28 cellular contexts compared by ENCODE assay signal in genomic region chr6:103680116-103680515, GRCh38.
"Had no signal": no experiment of that assay in that cellular context is flagged by ENCODE, and none has a peak within 500 bp of the region (broad histone marks: within the 10 kb centered on the region; RNA-seq: fewer than 3 reads in every experiment).

No MANE protein-coding gene starts in this region.

- ATAC-seq: left colon; left lung; lower lobe of right lung; naive thymus-derived CD8-positive, alpha-beta T cell; pancreas; right cardiac atrium; sciatic nerve; stimulated activated naive B cell treated with anti-CD40 and anti-IgM and Interleukin-4, amounts not matched to agents 10 μg/mL and 1 μg/mL and 100 μg/mL, for 72 hours; stimulated activated naive CD8-positive, alpha-beta T cell treated with anti-CD3 and anti-CD28 coated beads, Interleukin-15, Interleukin-2, amounts not matched to agents 100 U/mL and 50 U/mL, for 24 hours had no signal

- H3K27ac ChIP-seq: left lung, lower lobe of right lung, pancreas, prostate gland, skin epidermis, stomach, testis, thyroid gland, transverse colon, upper lobe of left lung had no signal

- H3K4me1 ChIP-seq: left lung, lower lobe of right lung, pancreas, prostate gland, stomach, testis, upper lobe of left lung had no signal

- H3K36me3 ChIP-seq: left lung, lower lobe of right lung, pancreas, prostate gland, stomach, thyroid gland, transverse colon, upper lobe of left lung had no signal

- H3K4me3 ChIP-seq: left lung, lower lobe of right lung, pancreas, prostate gland, skin epidermis, stomach, testis, thyroid gland, transverse colon, upper lobe of left lung had no signal

- H3K27me3 ChIP-seq: left lung, pancreas, stomach, testis, thyroid gland, transverse colon, upper lobe of left lung had no signal

- DNase-seq: hypothalamus; immature natural killer cell; kidney; left colon; left lung; lower lobe of right lung; mammary epithelial cell; mesenchymal stem cell; naive thymus-derived CD8-positive, alpha-beta T cell; nucleus accumbens; pancreas; posterior cingulate gyrus; retina; right cardiac atrium; stimulated activated CD4-positive, alpha-beta T cell treated with anti-CD3 and anti-CD28 coated beads, Interleukin-12 subunit alpha, Interleukin-12 subunit beta, amount 100 ng/mL, for 4 hours; stimulated activated CD4-positive, alpha-beta T cell treated with anti-CD3 and anti-CD28 coated beads, Interleukin-15, amount 100 ng/mL, for 24 hours; stimulated activated CD4-positive, alpha-beta T cell treated with anti-CD3 and anti-CD28 coated beads, Interleukin-2, amount 100 ng/mL, for 24 hours; stimulated activated CD4-positive, alpha-beta T cell treated with anti-CD3 and anti-CD28 coated beads, Interleukin-4, amount 100 ng/mL, for 1 hour; stimulated activated naive B cell treated with anti-CD40 and anti-IgM and Interleukin-4, amounts not matched to agents 10 μg/mL and 1 μg/mL and 100 μg/mL, for 72 hours; stimulated activated naive CD8-positive, alpha-beta T cell treated with anti-CD3 and anti-CD28 coated beads, Interleukin-15, Interleukin-2, amounts not matched to agents 100 U/mL and 50 U/mL, for 24 hours; stomach; testis; thyroid gland; transverse colon; upper lobe of left lung had no signal

- H3K9me3 ChIP-seq: lower lobe of right lung, pancreas, prostate gland, testis, thyroid gland, transverse colon, upper lobe of left lung had no signal
